ENCODE assay signal across 20 cellular contexts in the genomic region with DNA sequence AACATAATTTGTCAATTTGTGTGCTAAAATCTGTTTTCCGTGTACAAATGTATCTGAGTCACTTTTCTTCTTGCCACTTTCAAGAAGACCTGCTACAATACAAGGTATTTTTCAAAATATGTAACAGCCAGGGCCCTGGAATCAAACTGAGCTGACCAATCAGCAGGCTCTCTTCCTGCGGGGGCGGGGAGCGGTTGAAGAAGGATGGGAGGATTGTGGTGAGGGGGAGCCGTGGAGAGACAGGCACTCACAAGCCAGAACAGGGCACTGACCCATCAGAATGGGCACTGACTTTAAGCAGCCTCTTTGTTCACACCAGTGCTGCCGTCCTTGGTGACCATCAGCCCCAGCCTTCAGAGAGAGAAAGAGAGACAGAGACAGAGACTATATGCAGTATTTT. TPM values are rescaled to one million over a fixed set of nuclear protein-coding genes. Genes with fewer than 3 reads are reported as not detected.
A peak's percentile ranks its signal among the peaks of the same experiment; 100 is the strongest.
DNase-seq lines count a peak whose midpoint lies in the region; ATAC-seq and TF ChIP-seq lines count a peak whose summit lies in the region.
"Had no signal": no experiment of that assay in that cellular context is flagged by ENCODE, and none has a peak within 500 bp of the region (broad histone marks: within the 10 kb centered on the region; RNA-seq: fewer than 3 reads in every experiment).

No MANE protein-coding gene starts in this region.

- TF ChIP-seq POLR2A in NB4 (IDR thresholded peaks at IDR 0.05; ENCODE audit: extremely low read depth, insufficient read length): no peak
- no peak for TF ChIP-seq POLR2A in tibial nerve (IDR thresholded peaks at IDR 0.05)

- peak; percentile 65 for ATAC-seq in GM23338
- no peak for ATAC-seq in HG02678 (IDR thresholded peaks at IDR 0.05; ENCODE audit: unreplicated experiment)
- ATAC-seq: HepG2 had no signal

- no peaks in the 10 kb centered on the region for H3K27me3 ChIP-seq in GM23338 (ENCODE audit: insufficient read depth)
- H3K27me3 ChIP-seq in dorsolateral prefrontal cortex: no peaks in the 10 kb centered on the region
- no peaks in the 10 kb centered on the region for H3K27me3 ChIP-seq in tibial nerve
- H3K27me3 ChIP-seq: BE2C had no signal

- H3K9me3 Mint-ChIP-seq in GM23338 (no peaks in the 10 kb centered on the region), mesothelial cell of epicardium (no peaks in the 10 kb centered on the region)
- H3K9me3 Mint-ChIP-seq: CD4-positive, alpha-beta T cell had no signal

- no peak overlapping the region for H3K4me3 ChIP-seq in GM23338
- H3K4me3 ChIP-seq in NB4 (ENCODE audit: low read depth, low read length): no peak overlapping the region
- H3K4me3 ChIP-seq in dorsolateral prefrontal cortex: no peak overlapping the region
- no peak overlapping the region for H3K4me3 ChIP-seq in tibial nerve
- H3K4me3 ChIP-seq: GM23248 had no signal

- intact Hi-C loops in dorsolateral prefrontal cortex (cut with DNase I): no loop called here

- H3K79me2 ChIP-seq in GM23338 (replicated peaks; ENCODE audit: insufficient read depth): no peaks in the 10 kb centered on the region

- H3K4me2 ChIP-seq in GM23338: no peak overlapping the region

- no peaks in the 10 kb centered on the region for H3K9me3 ChIP-seq in tibial nerve
- H3K9me3 ChIP-seq: BE2C, Caco-2 had no signal

- H3K4me1 Mint-ChIP-seq in GM23338 (peaks cover 20% of the 10 kb centered on the region), mesothelial cell of epicardium (peaks cover 18% of the 10 kb centered on the region)

- peak; percentile 44 for DNase-seq in GM23338 (ENCODE audit: low spot score)
- peak; percentile 29 for DNase-seq in NB4 (ENCODE audit: low read depth)
- peak in 6 of 10 donors; percentile 37 to 69 (median 52) for DNase-seq in dorsolateral prefrontal cortex
- DNase-seq in mesothelial cell of epicardium (ENCODE audit: low spot score in 2 of 2, unreplicated experiment in 2 of 2): no peak
- DNase-seq in midbrain (lab: John Stamatoyannopoulos, UW): no peak
- DNase-seq in RPMI8226: no peak
- no peak for DNase-seq in tibial nerve (ENCODE audit: low spot score in 2 of 2)
- DNase-seq: BE2C; CD4-positive, alpha-beta T cell; GF-D8; GM23248; NCI-H1105; NCI-H2081; NCI-H2171 treated with DMSO at 0.1 percent for 48 hours; NCI-H446; NCI-H69; SHP77 treated with DMSO at 0.1 percent for 48 hours had no signal

- no peak for TF ChIP-seq EP300 in tibial nerve (IDR thresholded peaks at IDR 0.05)

- no peak overlapping the region for H3K4me3 Mint-ChIP-seq in GM23338
- no peak overlapping the region for H3K4me3 Mint-ChIP-seq in mesothelial cell of epicardium
- H3K4me3 Mint-ChIP-seq: CD4-positive, alpha-beta T cell had no signal

- TF ChIP-seq CTCF in GM23338 (conservative IDR thresholded peaks at IDR 0.05; ENCODE audit: low read depth in 2 of 2): no peak
- no peak for TF ChIP-seq CTCF in NB4 (IDR thresholded peaks at IDR 0.05; ENCODE audit: low read depth, low read length)
- TF ChIP-seq CTCF in dorsolateral prefrontal cortex (IDR thresholded peaks at IDR 0.05 in 54 of 56, conservative IDR thresholded peaks at IDR 0.05 in 2 of 56; ENCODE audit: low read depth in 1 of 56, partially characterized antibody in 56 of 56): no peak
- TF ChIP-seq CTCF in mesothelial cell of epicardium (IDR thresholded peaks at IDR 0.05; ENCODE audit: unreplicated experiment): no peak
- TF ChIP-seq CTCF in tibial nerve (IDR thresholded peaks at IDR 0.05): no peak

- H2AFZ ChIP-seq in GM23338: peak overlapping the region; percentile 69; the same call in 1 of the 2 replicates
- H2AFZ ChIP-seq: GM23248 had no signal

- H4K20me1 ChIP-seq in GM23338 (replicated peaks; ENCODE audit: insufficient read depth): no peaks in the 10 kb centered on the region

- H3K36me3 ChIP-seq in GM23338 (ENCODE audit: insufficient read depth) (no peaks in the 10 kb centered on the region), tibial nerve (no peaks in the 10 kb centered on the region)
- H3K36me3 ChIP-seq: BE2C had no signal

- H3K36me3 Mint-ChIP-seq in GM23338 (ENCODE audit: low read depth): no peaks in the 10 kb centered on the region
- no peaks in the 10 kb centered on the region for H3K36me3 Mint-ChIP-seq in mesothelial cell of epicardium

- H3K27me3 Mint-ChIP-seq in GM23338 (ENCODE audit: insufficient read depth, low read depth, poor library complexity) (peaks cover 5% of the 10 kb centered on the region), mesothelial cell of epicardium (ENCODE audit: low read depth) (no peaks in the 10 kb centered on the region)
- H3K27me3 Mint-ChIP-seq: CD4-positive, alpha-beta T cell had no signal

- no peaks in the 10 kb centered on the region; the same call in 1 of the 2 replicates for H3F3A ChIP-seq in GM23338 (replicated peaks; ENCODE audit: low read depth)

- H3K27ac Mint-ChIP-seq in GM23338 (0 out of 2 replicates have a peak overlapping the region, but pooled peaks have one; percentile 37), mesothelial cell of epicardium (peak overlapping the region; percentile 16)
- H3K27ac Mint-ChIP-seq: CD4-positive, alpha-beta T cell had no signal

- H3K27ac ChIP-seq in GM23338 (ENCODE audit: low read depth) (no peak overlapping the region), dorsolateral prefrontal cortex (peak overlapping the region in 33 of 59 donors; percentile 3 to 73 (median 53)), tibial nerve (no peak overlapping the region)
- H3K27ac ChIP-seq: GM23248 had no signal

- WGBS in tibial nerve, 2 donors: 50 to 59% methylated on average over 6 of the region's 6 CpGs

- H3K9me2 ChIP-seq in GM23338 (ENCODE audit: insufficient read depth): no peaks in the 10 kb centered on the region

- H3K4me1 ChIP-seq in GM23338 (ENCODE audit: insufficient read depth) (peaks cover 13% of the 10 kb centered on the region; the same call in 1 of the 2 replicates), tibial nerve (no peaks in the 10 kb centered on the region)
- H3K4me1 ChIP-seq: BE2C had no signal

RNA-seq across cellular contexts. Expression of a gene that starts 40.6 kb away (rescaled TPM):
- 32.1 and 35.1 TPM in 2 replicates for total RNA-seq in GM23338 (2014; rRNA removed; shearing (Covaris generic))
- 19.6 and 20.8 TPM in 2 replicates for polyA plus RNA-seq in GM23338 (2016; fragmentation: Nextera tagmentation; extraction: Ambion mirVana)
- total RNA-seq in dorsolateral prefrontal cortex (10 to 100 TPM in 119 of 120 experiments, 1 to 10 TPM in 1; 9.6 to 27.4 (median 16.3) TPM), mesothelial cell of epicardium (11.9 to 15.3 TPM (median 15.1 TPM) in 3 replicates), tibial nerve (10 to 100 TPM in 3 of 4 donors, 1 to 10 TPM in 1; 9.4 to 15.9 (median 13.1) TPM)

RNA-seq across cellular contexts. Expression of a gene that starts 45.7 kb away (rescaled TPM):
- total RNA-seq in GM23338 (2014; rRNA removed; shearing (Covaris generic)): 86.0 and 92.8 TPM in 2 replicates
- polyA plus RNA-seq in GM23338 (2016; fragmentation: Nextera tagmentation; extraction: Ambion mirVana): 106 and 118 TPM in 2 replicates
- total RNA-seq in dorsolateral prefrontal cortex (10 to 100 TPM; 11.8 to 34.3 (median 18.4) TPM), mesothelial cell of epicardium (18.6 to 20.8 TPM (median 20.3 TPM) in 3 replicates), tibial nerve (10 to 100 TPM in 2 of 4 donors, 1 to 10 TPM in 2; 5.9 to 21.3 (median 13.8) TPM)

Comparison
In these comparisons a context has a peak if more than half of its experiments do, and no peak if none do; other contexts are left out.
1. DNase-seq: peak in GM23338 (single experiment), NB4 (single experiment) and dorsolateral prefrontal cortex (6 of 10); none in mesothelial cell of epicardium (0 of 2), midbrain (single experiment), RPMI8226 (single experiment) and tibial nerve (0 of 2).
2. H3K27ac ChIP-seq: peak in dorsolateral prefrontal cortex (33 of 59); none in GM23338 (single experiment) and tibial nerve (0 of 4).